9 cellular contexts compared by ENCODE assay signal in the genomic region with DNA sequence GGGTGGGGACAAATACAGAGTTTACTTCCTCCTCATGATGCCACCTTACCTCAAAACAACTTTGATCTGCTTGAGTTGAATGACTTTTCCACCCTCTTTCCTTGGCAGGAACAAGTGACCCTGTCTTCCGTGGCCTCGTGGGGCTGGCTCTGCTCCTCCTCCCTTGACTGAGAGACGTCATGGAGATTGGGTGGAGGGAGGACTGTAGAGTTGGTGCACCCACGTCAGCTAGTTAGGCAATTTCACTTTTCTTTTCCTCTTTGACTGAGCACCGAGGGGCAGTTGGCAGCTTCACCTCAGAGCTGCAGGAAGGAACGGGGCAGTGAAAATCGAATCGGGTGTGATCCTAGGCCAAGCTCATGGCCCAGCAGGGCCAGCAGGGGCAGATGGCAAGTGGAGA. TPM values are rescaled to one million over a fixed set of nuclear protein-coding genes. Genes with fewer than 3 reads are reported as not detected.
DNase-seq lines count a peak whose midpoint lies in the region; ATAC-seq lines count a peak whose summit lies in the region.
"Had no signal": no experiment of that assay in that cellular context is flagged by ENCODE, and none has a peak within 500 bp of the region (broad histone marks: within the 10 kb centered on the region; RNA-seq: fewer than 3 reads in every experiment).

TSS of gene SP140 (plus strand) at position 251 of the 400 bp plus-strand sequence. CDS start at position 360, 109 bp downstream.

- H3K27ac ChIP-seq in SJCRH30: no peak within 1 kb of the TSS
- H3K27ac ChIP-seq: A549 had no signal

- no peak within 1 kb of the TSS for H3K4me3 ChIP-seq in SJCRH30
- H3K4me3 ChIP-seq: A549 had no signal

- peak; percentile 49 for ATAC-seq in HG03571 (IDR thresholded peaks at IDR 0.05; ENCODE audit: unreplicated experiment)
- peak; percentile 91 for ATAC-seq in stimulated activated naive CD8-positive, alpha-beta T cell treated with anti-CD3 and anti-CD28 coated beads, Interleukin-15, Interleukin-2, amounts not matched to agents 100 U/mL and 50 U/mL, for 24 hours
- ATAC-seq: A549 had no signal

- H3K36me3 ChIP-seq in SJCRH30: no peaks in the 10 kb centered on the region

- no peaks in the 10 kb centered on the region for H3K4me1 ChIP-seq in SJCRH30

- peak; percentile 57 for DNase-seq in SIG-M5 treated with dmso at 0.1 percent for 504 hours (lab: John Stamatoyannopoulos, UW; ENCODE audit: unreplicated experiment)
- no peak for DNase-seq in SIG-M5 (lab: John Stamatoyannopoulos, UW)
- peak; percentile 76 for DNase-seq in activated T-cell treated with anti-CD3 and anti-CD28 coated beads, Interleukin-2, amount 50 U/mL, for 48 hours
- peak; percentile 74 for DNase-seq in medulla oblongata (ENCODE audit: extremely low spot score)
- peak; percentile 76 for DNase-seq in stimulated activated naive CD8-positive, alpha-beta T cell treated with anti-CD3 and anti-CD28 coated beads, Interleukin-15, Interleukin-2, amounts not matched to agents 100 U/mL and 50 U/mL, for 24 hours
- DNase-seq in glomerular visceral epithelial cell (ENCODE audit: extremely low spot score): no peak
- DNase-seq in SJCRH30: no peak

- H3K27me3 ChIP-seq in SJCRH30: peaks cover 3% of the 10 kb centered on the region; the same call in 1 of the 2 replicates

- H3K9me3 ChIP-seq in SJCRH30 (replicated peaks): no peaks in the 10 kb centered on the region

RNA-seq across cellular contexts. Expression of gene SP140, which starts in this region (rescaled TPM):
- 0.12 and 0.25 TPM in 2 replicates for total RNA-seq in SJCRH30 (2014; rRNA removed; shearing (Covaris generic))

Comparison
In these comparisons a context has a peak if more than half of its experiments do, and no peak if none do; other contexts are left out.
1. DNase-seq: peak in SIG-M5 treated with dmso at 0.1 percent for 504 hours (single experiment), activated T-cell treated with anti-CD3 and anti-CD28 coated beads, Interleukin-2, amount 50 U/mL, for 48 hours (2 of 2), medulla oblongata (single experiment) and stimulated activated naive CD8-positive, alpha-beta T cell treated with anti-CD3 and anti-CD28 coated beads, Interleukin-15, Interleukin-2, amounts not matched to agents 100 U/mL and 50 U/mL, for 24 hours (single experiment); none in SIG-M5 (single experiment), glomerular visceral epithelial cell (single experiment) and SJCRH30 (0 of 2).